8 cellular contexts compared by ENCODE assay signal in genomic region chr4:47531241-47531953, GRCh38. TPM values are rescaled to one million over a fixed set of nuclear protein-coding genes. Genes with fewer than 3 reads are reported as not detected.
A peak's percentile ranks its signal among the peaks of the same experiment; 100 is the strongest.
DNase-seq lines count a peak whose midpoint lies in the region; ATAC-seq and TF ChIP-seq lines count a peak whose summit lies in the region.

No MANE protein-coding gene starts in this region.

- H3K27ac ChIP-seq in epithelial cell of prostate, result peak overlapping the region; percentile 98

- ATAC-seq in GM21526 (IDR thresholded peaks at IDR 0.05; ENCODE audit: low FRiP score, unreplicated experiment) (peak; percentile 99), omental fat pad (ENCODE audit: low FRiP score) (peak; percentile 64)

- DNase-seq in EH (ENCODE audit: low read depth) (peak; percentile 88), HS-5 (ENCODE audit: low read depth) (peak; percentile 53), epithelial cell of prostate (ENCODE audit: low read depth, low spot score) (peak; percentile 86), omental fat pad (ENCODE audit: low spot score) (no peak), T1000 (lab: John Stamatoyannopoulos, UW) (no peak), retina (no peak)
- peak; percentile 15 for DNase-seq in activated CD4-positive, alpha-beta T cell treated with anti-CD3 and anti-CD28 coated beads, Interleukin-2, amount 50 U/mL, for 1 hour

- no peak for TF ChIP-seq CTCF in omental fat pad (IDR thresholded peaks at IDR 0.05)

RNA-seq across cellular contexts. Expression of gene ATP10D, which starts 46.3 kb away (rescaled TPM):
- total RNA-seq in omental fat pad, result 10 to 100 TPM; 10.2 to 19.9 (median 13.8) TPM

Comparison
In these comparisons a context has a peak if more than half of its experiments do, and no peak if none do; other contexts are left out.
1. DNase-seq: peak in EH (single experiment), HS-5 (single experiment), activated CD4-positive, alpha-beta T cell treated with anti-CD3 and anti-CD28 coated beads, Interleukin-2, amount 50 U/mL, for 1 hour (single experiment) and epithelial cell of prostate (single experiment); none in omental fat pad (single experiment), T1000 (single experiment) and retina (single experiment).